ENCODE assay signal across 15 cellular contexts in the genomic region with DNA sequence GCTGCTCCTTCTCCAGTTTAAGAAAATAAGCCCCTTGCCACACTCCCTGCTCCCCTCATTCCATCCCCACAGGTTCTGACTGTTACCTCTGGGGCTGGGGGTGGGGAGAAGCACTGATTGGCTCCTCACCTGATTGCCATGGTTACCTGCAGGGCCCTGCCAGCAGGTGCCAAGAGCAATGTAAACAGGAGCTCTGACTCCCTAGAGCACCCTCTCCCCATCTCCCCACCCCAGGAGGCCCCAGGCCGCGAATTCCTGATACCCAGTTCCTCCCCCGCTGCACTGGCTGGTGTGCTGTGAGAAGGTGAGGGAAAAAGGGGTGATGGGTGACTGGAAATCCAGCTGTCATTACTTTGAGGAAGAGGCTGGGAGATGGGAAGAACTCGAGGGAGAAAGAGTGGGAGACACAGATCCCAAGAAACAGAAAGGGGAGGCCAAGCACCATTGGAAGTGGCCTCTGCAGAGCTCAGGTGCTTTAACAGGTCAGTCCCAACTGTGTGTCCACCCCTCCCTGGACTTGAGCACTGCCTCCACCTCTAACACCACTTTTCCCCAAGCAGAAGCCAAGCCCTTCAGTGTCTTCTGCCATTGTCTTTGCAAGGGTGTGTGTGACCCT. TPM values are rescaled to one million over a fixed set of nuclear protein-coding genes. Genes with fewer than 3 reads are reported as not detected.
DNase-seq lines count a peak whose midpoint lies in the region; ATAC-seq, FAIRE-seq and TF ChIP-seq lines count a peak whose summit lies in the region.
"Had no signal": no experiment of that assay in that cellular context is flagged by ENCODE, and none has a peak within 500 bp of the region (broad histone marks: within the 10 kb centered on the region; RNA-seq: fewer than 3 reads in every experiment).

No MANE protein-coding gene starts in this region.

- no peak overlapping the region for H2AFZ ChIP-seq in GM12878 (ENCODE audit: control insufficient read depth, low read depth, low read length)

- intact Hi-C loops in GM12878 (cut with micrococcal nuclease; ENCODE audit: unreplicated experiment) = no loop called here

- H4K20me1 ChIP-seq in GM12878 (ENCODE audit: control insufficient read depth, insufficient read depth) = no peaks in the 10 kb centered on the region

- peaks cover 43% of the 10 kb centered on the region for H3K79me2 ChIP-seq in GM12878 (ENCODE audit: control insufficient read depth, insufficient read depth, low read length)

- peak overlapping the region; percentile 71 for H3K27ac Mint-ChIP-seq in nephron progenitor cell
- no peak overlapping the region for H3K27ac Mint-ChIP-seq in T-helper 2 cell treated with Interferon-gamma antibody and Interleukin-4, amounts not matched to agents 5 μg/mL and 100 μg/mL, for 36 hours
- H3K27ac Mint-ChIP-seq: immature natural killer cell, natural killer cell had no signal

- RAD21 ChIA-PET in GM12878 (lab: Charles Lee; ENCODE audit: unreplicated experiment) = interaction anchor here (1.3 kb wide), 1 partner anchor 66 kb away, joined by 4 read pairs; no protein-coding TSS in a partner anchor

- peaks cover 65% of the 10 kb centered on the region for H3K4me1 Mint-ChIP-seq in nephron progenitor cell
- H3K4me1 Mint-ChIP-seq in T-helper 2 cell treated with Interferon-gamma antibody and Interleukin-4, amounts not matched to agents 5 μg/mL and 100 μg/mL, for 36 hours (ENCODE audit: low read depth) = peaks cover 21% of the 10 kb centered on the region

- H3K9ac ChIP-seq in GM12878 (ENCODE audit: control insufficient read depth, insufficient read depth, low read length) = no peak overlapping the region

- in situ Hi-C loops in G401 (cut with HindIII; ENCODE audit: low sequenced_read_pairs) (no loop called here), GM12878 (cut with MboI) (no loop called here)

- no peak for TF ChIP-seq POLR2A in GM12878 (IDR thresholded peaks at IDR 0.05; ENCODE audit: low read depth, low read length)

- no peak for TF ChIP-seq RAD21 in GM12878 (IDR thresholded peaks at IDR 0.05; ENCODE audit: insufficient read depth, low read depth, low read length)

- CTCF ChIA-PET in GM12878 (lab: Yijun Ruan, JAX) = interaction anchor here (0.7 to 4.1 kb wide), 4 partner anchors 8 to 67 kb away, joined by 3 to 47 read pairs (median 14); no protein-coding TSS in a partner anchor

- SMC1A ChIA-PET in GM12878 (lab: Charles Lee; ENCODE audit: uncharacterized antibody, unreplicated experiment) = interaction anchor here (1.1 kb wide), 1 partner anchor 67 kb away, joined by 3 read pairs; no protein-coding TSS in a partner anchor

- no peaks in the 10 kb centered on the region for H3K27me3 Mint-ChIP-seq in nephron progenitor cell (ENCODE audit: low read depth, poor library complexity)
- H3K27me3 Mint-ChIP-seq in T-helper 2 cell treated with Interferon-gamma antibody and Interleukin-4, amounts not matched to agents 5 μg/mL and 100 μg/mL, for 36 hours (ENCODE audit: low read depth) = peaks cover 21% of the 10 kb centered on the region

- ATAC-seq in GM12878 = no peak
- ATAC-seq: natural killer cell had no signal

- peak overlapping the region; percentile 31 for H3K4me2 ChIP-seq in GM12878 (ENCODE audit: control insufficient read depth, insufficient read depth)

- POLR2A ChIA-PET in GM12878 (lab: Charles Lee) = interaction anchor here (0.7 to 1.7 kb wide), 3 partner anchors 10 to 62 kb away, joined by 3 to 5 read pairs (median 3); no protein-coding TSS in a partner anchor

- peak overlapping the region; percentile 53 for H3K4me3 Mint-ChIP-seq in nephron progenitor cell
- no peak overlapping the region for H3K4me3 Mint-ChIP-seq in T-helper 2 cell treated with Interferon-gamma antibody and Interleukin-4, amounts not matched to agents 5 μg/mL and 100 μg/mL, for 36 hours
- H3K4me3 Mint-ChIP-seq: immature natural killer cell, natural killer cell had no signal

- no peak for TF ChIP-seq CTCF in GM12878 (IDR thresholded peaks at IDR 0.05 in 2 of 3, conservative IDR thresholded peaks at IDR 0.05 in 1 of 3; ENCODE audit: control insufficient read depth in 2 of 3, extremely low read depth in 1 of 3, insufficient read depth in 1 of 3, low read depth in 3 of 3, low read length in 3 of 3)
- TF ChIP-seq CTCF in nephron progenitor cell (IDR thresholded peaks at IDR 0.05) = no peak

- H3K27ac ChIP-seq in GM12878 (ENCODE audit: control insufficient read depth, insufficient read depth) = no peak overlapping the region
- H3K27ac ChIP-seq: cardiac muscle cell, SK-N-MC had no signal

- peaks cover 24% of the 10 kb centered on the region for H3K36me3 Mint-ChIP-seq in nephron progenitor cell (ENCODE audit: low read depth)
- no peaks in the 10 kb centered on the region for H3K36me3 Mint-ChIP-seq in T-helper 2 cell treated with Interferon-gamma antibody and Interleukin-4, amounts not matched to agents 5 μg/mL and 100 μg/mL, for 36 hours (ENCODE audit: low read depth)
- H3K36me3 Mint-ChIP-seq: immature natural killer cell, natural killer cell had no signal

- no peaks in the 10 kb centered on the region; a peak in 1 of 4 replicates for H3K27me3 ChIP-seq in GM12878 (replicated peaks in 1 of 2; ENCODE audit: control insufficient read depth in 2 of 2, insufficient read depth in 2 of 2, low read length in 1 of 2)
- H3K27me3 ChIP-seq: cardiac muscle cell had no signal

- no peaks in the 10 kb centered on the region for H3K9me3 ChIP-seq in GM12878 (replicated peaks; ENCODE audit: control insufficient read depth, insufficient read depth, low read length)

- H3K9me3 Mint-ChIP-seq in nephron progenitor cell = no peaks in the 10 kb centered on the region
- H3K9me3 Mint-ChIP-seq in T-helper 2 cell treated with Interferon-gamma antibody and Interleukin-4, amounts not matched to agents 5 μg/mL and 100 μg/mL, for 36 hours = no peaks in the 10 kb centered on the region
- H3K9me3 Mint-ChIP-seq: immature natural killer cell, natural killer cell had no signal

- peaks cover under 1 to 5% of the 10 kb centered on the region in 2 experiments; a peak in 3 of 4 replicates for H3K36me3 ChIP-seq in GM12878 (ENCODE audit: control insufficient read depth in 2 of 2, insufficient read depth in 2 of 2, low read length in 1 of 2)

- DNase-seq in G401 (ENCODE audit: low spot score) (peak; percentile 22), NCI-H1417 (lab: John Stamatoyannopoulos, UW) (peak; percentile 23 to 94 (median 86)), GM12878 (ENCODE audit: low read depth, low spot score) (no peak), nephron progenitor cell (no peak), RCC 7860 (ENCODE audit: low spot score) (no peak), GM19238 (ENCODE audit: insufficient read length, low spot score) (no peak)
- no peak for DNase-seq in activated T-cell treated with anti-CD3 and anti-CD28 coated beads, Interleukin-2, amount 50 U/mL, for 48 hours
- DNase-seq in T-helper 2 cell treated with Interferon-gamma antibody and Interleukin-4, amounts not matched to agents 5 μg/mL and 100 μg/mL, for 36 hours (ENCODE audit: low spot score) = no peak
- DNase-seq: activated CD4-positive, alpha-beta T cell treated with anti-CD3 and anti-CD28 coated beads for 48 hours; activated effector memory CD4-positive, alpha-beta T cell treated with Interleukin-2 at 50 U/mL for 16 hours; immature natural killer cell; natural killer cell; NCI-H187 treated with DMSO at 0.1 percent for 48 hours had no signal

- no peak overlapping the region for H3K4me3 ChIP-seq in GM12878
- H3K4me3 ChIP-seq: cardiac muscle cell, SK-N-MC had no signal

- FAIRE-seq in GM12878 (lab: Jason Lieb, UNC) (no peak), RCC 7860 (lab: Jason Lieb, UNC) (no peak)

- peaks cover 25% of the 10 kb centered on the region for H3K4me1 ChIP-seq in GM12878 (ENCODE audit: control insufficient read depth, insufficient read depth, low read length)

- BruUV-seq in GM12878 (replicated peaks; lab: Mats Ljungman, UMichigan) = no TSS peak

- TF ChIP-seq EP300 in GM12878 (IDR thresholded peaks at IDR 0.05; ENCODE audit: borderline replicate concordance in 1 of 2, control insufficient read depth in 1 of 2, low read depth in 2 of 2, low read length in 2 of 2) = no peak

- 41% methylated on average over 4 of the region's 4 CpGs for WGBS in GM12878 (ENCODE audit: insufficient coverage, insufficient replicate concordance, low lambda C conversion rate, missing lambda C conversion rate)

RNA-seq across cellular contexts. Expression of gene PCGF2, which starts 4.5 kb away (rescaled TPM):
- total RNA-seq in G401 (2014; rRNA removed; shearing (Covaris generic)) = 5.5 and 12.5 TPM in 2 replicates
- total RNA-seq in GM12878 (2013; cell fraction: nucleolus; rRNA removed) = 12.2 and 12.6 TPM in 2 replicates
- total RNA-seq in GM12878 (2014; rRNA removed) = 3.7 and 4.5 TPM in 2 replicates
- total RNA-seq in GM12878 (2014; rRNA removed; fragmentation: Illumina TruSeq; extraction: Trizol) = 2.7 and 3.1 TPM in 2 replicates
- total RNA-seq in GM12878 (2021) = 35.6 and 40.4 TPM in 2 replicates
- 4.3 TPM for polyA plus RNA-seq in GM12878 (2011; ENCODE audit: low read depth)
- polyA plus RNA-seq in GM12878 (2011; rRNA removed) = 7.9 and 15.1 TPM in 2 replicates
- polyA plus RNA-seq in GM12878 (2011; cell fraction: cytosol; rRNA removed) = 19.1 and 22.0 TPM in 2 replicates
- 63.1 and 79.6 TPM in 2 replicates for polyA plus RNA-seq in GM12878 (2011; cell fraction: nucleus; rRNA removed)
- polyA plus RNA-seq in GM12878 (2012) = 12.7 TPM in 2 replicates
- 6.4 and 10.1 TPM in 2 replicates for polyA plus RNA-seq in GM12878 (2014; fragmentation: Illumina TruSeq; extraction: Trizol)
- 1 to 10 TPM; 3.1 to 9.8 TPM for polyA plus RNA-seq in GM12878 (2014; fragmentation: Nextera tagmentation; extraction: Ambion mirVana)
- polyA plus RNA-seq in GM12878 (2014; rRNA removed) = 14.2 and 15.5 TPM in 2 replicates
- 1 to 10 TPM; 3.0 to 4.1 TPM for polyA plus RNA-seq in GM12878 (2016; fragmentation: Nextera tagmentation; extraction: Ambion mirVana)
- polyA minus RNA-seq in GM12878 (2011; rRNA and poly(A)+ RNA removed) = 9.5 and 13.7 TPM in 2 replicates
- polyA minus RNA-seq in GM12878 (2011; cell fraction: cytosol; rRNA and poly(A)+ RNA removed) = 16.6 and 20.1 TPM in 2 replicates
- 6.2 and 14.6 TPM in 2 replicates for polyA minus RNA-seq in GM12878 (2011; cell fraction: nucleus; rRNA and poly(A)+ RNA removed)
- polyA plus RNA-seq: immature natural killer cell had no signal

RNA-seq across cellular contexts. Expression of gene PSMB3, which starts 8.9 kb away (rescaled TPM):
- 277 and 414 TPM in 2 replicates for total RNA-seq in G401 (2014; rRNA removed; shearing (Covaris generic))
- total RNA-seq in GM12878 (2013; cell fraction: nucleolus; rRNA removed) = 29.4 and 31.3 TPM in 2 replicates
- 420 and 425 TPM in 2 replicates for total RNA-seq in GM12878 (2014; rRNA removed)
- 331 and 348 TPM in 2 replicates for total RNA-seq in GM12878 (2014; rRNA removed; fragmentation: Illumina TruSeq; extraction: Trizol)
- 298 and 300 TPM in 2 replicates for total RNA-seq in GM12878 (2021)
- polyA plus RNA-seq in GM12878 (2011; ENCODE audit: low read depth) = 132 TPM
- 295 and 448 TPM in 2 replicates for polyA plus RNA-seq in GM12878 (2011; rRNA removed)
- polyA plus RNA-seq in GM12878 (2011; cell fraction: cytosol; rRNA removed) = 846 and 874 TPM in 2 replicates
- 298 and 385 TPM in 2 replicates for polyA plus RNA-seq in GM12878 (2011; cell fraction: nucleus; rRNA removed)
- 170 and 184 TPM in 2 replicates for polyA plus RNA-seq in GM12878 (2012)
- polyA plus RNA-seq in GM12878 (2014; fragmentation: Illumina TruSeq; extraction: Trizol) = 277 and 353 TPM in 2 replicates
- 1,000 to 10,000 TPM; 1,622 to 2,130 TPM for polyA plus RNA-seq in GM12878 (2014; fragmentation: Nextera tagmentation; extraction: Ambion mirVana)
- 499 and 533 TPM in 2 replicates for polyA plus RNA-seq in GM12878 (2014; rRNA removed)
- polyA plus RNA-seq in GM12878 (2016; fragmentation: Nextera tagmentation; extraction: Ambion mirVana) = 100 to 1,000 TPM; 612 to 643 TPM
- 289 and 473 TPM in 2 replicates for polyA minus RNA-seq in GM12878 (2011; rRNA and poly(A)+ RNA removed)
- polyA minus RNA-seq in GM12878 (2011; cell fraction: cytosol; rRNA and poly(A)+ RNA removed) = 93.5 and 120 TPM in 2 replicates
- 44.1 and 76.5 TPM in 2 replicates for polyA minus RNA-seq in GM12878 (2011; cell fraction: nucleus; rRNA and poly(A)+ RNA removed)

RNA-seq across cellular contexts. Expression of gene CISD3, which starts 13.5 kb away (rescaled TPM):
- total RNA-seq in G401 (2014; rRNA removed; shearing (Covaris generic)) = 7.5 and 7.9 TPM in 2 replicates
- 1.1 and 2.4 TPM in 2 replicates for total RNA-seq in GM12878 (2013; cell fraction: nucleolus; rRNA removed)
- 6.7 and 9.0 TPM in 2 replicates for total RNA-seq in GM12878 (2014; rRNA removed)
- total RNA-seq in GM12878 (2014; rRNA removed; fragmentation: Illumina TruSeq; extraction: Trizol) = 4.3 and 7.3 TPM in 2 replicates
- 25.4 and 28.5 TPM in 2 replicates for total RNA-seq in GM12878 (2021)
- 2.6 TPM for polyA plus RNA-seq in GM12878 (2011; ENCODE audit: low read depth)
- polyA plus RNA-seq in GM12878 (2011; rRNA removed) = 3.9 and 6.0 TPM in 2 replicates
- 3.7 and 9.2 TPM in 2 replicates for polyA plus RNA-seq in GM12878 (2011; cell fraction: cytosol; rRNA removed)
- polyA plus RNA-seq in GM12878 (2011; cell fraction: nucleus; rRNA removed) = 3.8 and 5.0 TPM in 2 replicates
- polyA plus RNA-seq in GM12878 (2012) = 5.9 and 6.7 TPM in 2 replicates
- 2.9 and 4.3 TPM in 2 replicates for polyA plus RNA-seq in GM12878 (2014; fragmentation: Illumina TruSeq; extraction: Trizol)
- 1 to 10 TPM; 2.6 to 5.3 TPM for polyA plus RNA-seq in GM12878 (2014; fragmentation: Nextera tagmentation; extraction: Ambion mirVana)
- 23.5 and 24.1 TPM in 2 replicates for polyA plus RNA-seq in GM12878 (2014; rRNA removed)
- polyA plus RNA-seq in GM12878 (2016; fragmentation: Nextera tagmentation; extraction: Ambion mirVana) = 10 to 100 TPM; 34.1 to 38.1 TPM
- polyA minus RNA-seq in GM12878 (2011; rRNA and poly(A)+ RNA removed) = 1.0 and 2.7 TPM in 2 replicates
- polyA minus RNA-seq in GM12878 (2011; cell fraction: cytosol; rRNA and poly(A)+ RNA removed) = 0.83 and 1.1 TPM in 2 replicates
- polyA minus RNA-seq in GM12878 (2011; cell fraction: nucleus; rRNA and poly(A)+ RNA removed) = 2.2 and 2.7 TPM in 2 replicates

RNA-seq across cellular contexts. Expression of gene MLLT6, which starts 38.6 kb away (rescaled TPM):
- 21.8 and 30.6 TPM in 2 replicates for total RNA-seq in G401 (2014; rRNA removed; shearing (Covaris generic))
- total RNA-seq in GM12878 (2013; cell fraction: nucleolus; rRNA removed) = 281 and 323 TPM in 2 replicates
- total RNA-seq in GM12878 (2014; rRNA removed) (44.2 and 46.0 TPM in 2 replicates), GM12878 (2014; rRNA removed; fragmentation: Illumina TruSeq; extraction: Trizol) (29.0 and 31.2 TPM in 2 replicates), GM12878 (2021) (89.0 and 105 TPM in 2 replicates)
- polyA plus RNA-seq in GM12878 (2011; ENCODE audit: low read depth) = 26.0 TPM
- polyA plus RNA-seq in GM12878 (2011; rRNA removed) (33.8 and 47.5 TPM in 2 replicates), GM12878 (2014; fragmentation: Illumina TruSeq; extraction: Trizol) (35.2 and 43.6 TPM in 2 replicates), GM12878 (2014; fragmentation: Nextera tagmentation; extraction: Ambion mirVana) (1 to 10 TPM; 4.8 to 4.9 TPM), GM12878 (2014; rRNA removed) (75.7 and 82.4 TPM in 2 replicates), GM12878 (2016; fragmentation: Nextera tagmentation; extraction: Ambion mirVana) (1 to 10 TPM; 7.2 to 8.2 TPM)
- 31.7 and 44.9 TPM in 2 replicates for polyA plus RNA-seq in GM12878 (2011; cell fraction: cytosol; rRNA removed)
- polyA plus RNA-seq in GM12878 (2011; cell fraction: nucleus; rRNA removed) = 244 and 265 TPM in 2 replicates
- 55.5 and 60.9 TPM in 2 replicates for polyA plus RNA-seq in GM12878 (2012)
- polyA minus RNA-seq in GM12878 (2011; rRNA and poly(A)+ RNA removed) = 59.4 and 104 TPM in 2 replicates
- 30.6 and 31.9 TPM in 2 replicates for polyA minus RNA-seq in GM12878 (2011; cell fraction: cytosol; rRNA and poly(A)+ RNA removed)
- 72.8 and 128 TPM in 2 replicates for polyA minus RNA-seq in GM12878 (2011; cell fraction: nucleus; rRNA and poly(A)+ RNA removed)

RNA-seq across cellular contexts. Expression of gene PIP4K2B, which starts 55.7 kb away (rescaled TPM):
- 46.2 and 49.8 TPM in 2 replicates for total RNA-seq in G401 (2014; rRNA removed; shearing (Covaris generic))
- 16.4 and 17.1 TPM in 2 replicates for total RNA-seq in GM12878 (2013; cell fraction: nucleolus; rRNA removed)
- total RNA-seq in GM12878 (2014; rRNA removed) = 15.3 and 15.8 TPM in 2 replicates
- 18.1 and 22.0 TPM in 2 replicates for total RNA-seq in GM12878 (2014; rRNA removed; fragmentation: Illumina TruSeq; extraction: Trizol)
- total RNA-seq in GM12878 (2021) = 30.2 and 30.3 TPM in 2 replicates
- 9.9 TPM for polyA plus RNA-seq in GM12878 (2011; ENCODE audit: low read depth)
- 16.7 and 22.4 TPM in 2 replicates for polyA plus RNA-seq in GM12878 (2011; rRNA removed)
- 21.2 and 23.6 TPM in 2 replicates for polyA plus RNA-seq in GM12878 (2011; cell fraction: cytosol; rRNA removed)
- polyA plus RNA-seq in GM12878 (2011; cell fraction: nucleus; rRNA removed) = 31.4 and 35.1 TPM in 2 replicates
- 13.5 and 17.1 TPM in 2 replicates for polyA plus RNA-seq in GM12878 (2012)
- polyA plus RNA-seq in GM12878 (2014; fragmentation: Illumina TruSeq; extraction: Trizol) = 24.8 and 26.6 TPM in 2 replicates
- 1 to 10 TPM; 3.8 to 4.0 TPM for polyA plus RNA-seq in GM12878 (2014; fragmentation: Nextera tagmentation; extraction: Ambion mirVana)
- 21.1 and 24.5 TPM in 2 replicates for polyA plus RNA-seq in GM12878 (2014; rRNA removed)
- 1 to 10 TPM; 8.2 to 8.5 TPM for polyA plus RNA-seq in GM12878 (2016; fragmentation: Nextera tagmentation; extraction: Ambion mirVana)
- 48.0 and 58.2 TPM in 2 replicates for polyA minus RNA-seq in GM12878 (2011; rRNA and poly(A)+ RNA removed)
- polyA minus RNA-seq in GM12878 (2011; cell fraction: cytosol; rRNA and poly(A)+ RNA removed) = 10.4 and 10.9 TPM in 2 replicates
- polyA minus RNA-seq in GM12878 (2011; cell fraction: nucleus; rRNA and poly(A)+ RNA removed) = 6.0 and 7.9 TPM in 2 replicates

Comparison
In these comparisons a context has a peak if more than half of its experiments do, and no peak if none do; other contexts are left out.
1. DNase-seq: peak in G401 (single experiment) and NCI-H1417 (3 of 3); none in GM12878 (single experiment), nephron progenitor cell (single experiment), activated T-cell treated with anti-CD3 and anti-CD28 coated beads, Interleukin-2, amount 50 U/mL, for 48 hours (0 of 2), T-helper 2 cell treated with Interferon-gamma antibody and Interleukin-4, amounts not matched to agents 5 μg/mL and 100 μg/mL, for 36 hours (single experiment), RCC 7860 (single experiment) and GM19238 (single experiment).